Comparison of ENCODE assay signal across 17 cellular contexts in genomic region chr7:128114806-128115205, GRCh38.
DNase-seq lines count a peak whose midpoint lies in the region; ATAC-seq and TF ChIP-seq lines count a peak whose summit lies in the region.
"Had no signal": no experiment of that assay in that cellular context is flagged by ENCODE, and none has a peak within 500 bp of the region (broad histone marks: within the 10 kb centered on the region; RNA-seq: fewer than 3 reads in every experiment).

No MANE protein-coding gene starts in this region.

- H3K4me1 Mint-ChIP-seq in activated naive CD8-positive, alpha-beta T cell treated with anti-CD3 and anti-CD28 coated beads, Interleukin-2, amount 10 ng/mL, durations not matched to agents 7 days and 5 days, result peaks cover 32% of the 10 kb centered on the region
- peaks cover 28% of the 10 kb centered on the region for H3K4me1 Mint-ChIP-seq in activated naive CD8-positive, alpha-beta T cell treated with anti-CD3 and anti-CD28 coated beads for 36 hours
- peaks cover 32% of the 10 kb centered on the region for H3K4me1 Mint-ChIP-seq in activated CD8-positive, alpha-beta memory T cell treated with anti-CD3 and anti-CD28 coated beads, Interleukin-2, amount 10 ng/mL, durations not matched to agents 7 days and 5 days
- H3K4me1 Mint-ChIP-seq in memory B cell, result peaks cover 63% of the 10 kb centered on the region
- peaks cover 32% of the 10 kb centered on the region for H3K4me1 Mint-ChIP-seq in activated CD4-positive, alpha-beta T cell treated with anti-CD3 and anti-CD28 coated beads, Interleukin-2, amount 10 ng/mL, durations not matched to agents 7 days and 5 days

- TF ChIP-seq CTCF in stomach (IDR thresholded peaks at IDR 0.05) (no peak), breast epithelium (IDR thresholded peaks at IDR 0.05) (no peak)

- H3K36me3 Mint-ChIP-seq in activated naive CD8-positive, alpha-beta T cell treated with anti-CD3 and anti-CD28 coated beads, Interleukin-2, amount 10 ng/mL, durations not matched to agents 7 days and 5 days, result no peaks in the 10 kb centered on the region
- H3K36me3 Mint-ChIP-seq in activated naive CD8-positive, alpha-beta T cell treated with anti-CD3 and anti-CD28 coated beads for 36 hours, result no peaks in the 10 kb centered on the region
- no peaks in the 10 kb centered on the region for H3K36me3 Mint-ChIP-seq in activated CD8-positive, alpha-beta memory T cell treated with anti-CD3 and anti-CD28 coated beads, Interleukin-2, amount 10 ng/mL, durations not matched to agents 7 days and 5 days
- no peaks in the 10 kb centered on the region for H3K36me3 Mint-ChIP-seq in memory B cell
- peaks cover 6% of the 10 kb centered on the region for H3K36me3 Mint-ChIP-seq in activated CD4-positive, alpha-beta T cell treated with anti-CD3 and anti-CD28 coated beads, Interleukin-2, amount 10 ng/mL, durations not matched to agents 7 days and 5 days (ENCODE audit: low read depth)

- DNase-seq in activated naive CD8-positive, alpha-beta T cell treated with anti-CD3 and anti-CD28 coated beads, Interleukin-2, amount 10 ng/mL, durations not matched to agents 7 days and 5 days, result peak; percentile 9
- no peak for DNase-seq in activated naive CD8-positive, alpha-beta T cell treated with anti-CD3 and anti-CD28 coated beads for 36 hours
- peak; percentile 18 for DNase-seq in activated CD8-positive, alpha-beta memory T cell treated with anti-CD3 and anti-CD28 coated beads, Interleukin-2, amount 10 ng/mL, durations not matched to agents 7 days and 5 days
- DNase-seq in memory B cell (ENCODE audit: low spot score in 2 of 2) (no peak), stomach (peak; percentile 18), breast epithelium (ENCODE audit: low spot score in 2 of 2) (no peak)
- DNase-seq in activated CD4-positive, alpha-beta T cell treated with anti-CD3 and anti-CD28 coated beads, Interleukin-2, amount 10 ng/mL, durations not matched to agents 7 days and 5 days, result no peak
- DNase-seq: KG1, NCI-H1105 treated with DMSO at 0.1 percent for 48 hours, NCI-H1694, NCI-H524, SIG-M5 had no signal

- no peak overlapping the region for H3K4me3 ChIP-seq in stomach
- no peak overlapping the region for H3K4me3 ChIP-seq in breast epithelium
- H3K4me3 ChIP-seq: GM23338 had no signal

- H3K4me3 Mint-ChIP-seq in activated naive CD8-positive, alpha-beta T cell treated with anti-CD3 and anti-CD28 coated beads, Interleukin-2, amount 10 ng/mL, durations not matched to agents 7 days and 5 days, result no peak overlapping the region
- H3K4me3 Mint-ChIP-seq in activated naive CD8-positive, alpha-beta T cell treated with anti-CD3 and anti-CD28 coated beads for 36 hours, result no peak overlapping the region
- no peak overlapping the region for H3K4me3 Mint-ChIP-seq in activated CD8-positive, alpha-beta memory T cell treated with anti-CD3 and anti-CD28 coated beads, Interleukin-2, amount 10 ng/mL, durations not matched to agents 7 days and 5 days
- no peak overlapping the region for H3K4me3 Mint-ChIP-seq in memory B cell
- H3K4me3 Mint-ChIP-seq in activated CD4-positive, alpha-beta T cell treated with anti-CD3 and anti-CD28 coated beads, Interleukin-2, amount 10 ng/mL, durations not matched to agents 7 days and 5 days, result no peak overlapping the region
- H3K4me3 Mint-ChIP-seq: GM23338 had no signal

- POLR2A ChIA-PET in activated naive CD8-positive, alpha-beta T cell treated with anti-CD3 and anti-CD28 coated beads, Interleukin-2, amount 10 ng/mL, durations not matched to agents 7 days and 5 days (lab: Charles Lee), result no interaction called here
- POLR2A ChIA-PET in activated CD4-positive, alpha-beta T cell treated with anti-CD3 and anti-CD28 coated beads, Interleukin-2, amount 10 ng/mL, durations not matched to agents 7 days and 5 days (lab: Charles Lee), result no interaction called here

- no peak overlapping the region for H3K27ac Mint-ChIP-seq in activated naive CD8-positive, alpha-beta T cell treated with anti-CD3 and anti-CD28 coated beads, Interleukin-2, amount 10 ng/mL, durations not matched to agents 7 days and 5 days
- H3K27ac Mint-ChIP-seq in activated naive CD8-positive, alpha-beta T cell treated with anti-CD3 and anti-CD28 coated beads for 36 hours, result no peak overlapping the region
- H3K27ac Mint-ChIP-seq in activated CD8-positive, alpha-beta memory T cell treated with anti-CD3 and anti-CD28 coated beads, Interleukin-2, amount 10 ng/mL, durations not matched to agents 7 days and 5 days, result no peak overlapping the region
- H3K27ac Mint-ChIP-seq in memory B cell, result peak overlapping the region; percentile 45
- H3K27ac Mint-ChIP-seq in activated CD4-positive, alpha-beta T cell treated with anti-CD3 and anti-CD28 coated beads, Interleukin-2, amount 10 ng/mL, durations not matched to agents 7 days and 5 days, result no peak overlapping the region
- H3K27ac Mint-ChIP-seq: GM23338 had no signal

- H3K27ac ChIP-seq in stomach, result no peak overlapping the region
- no peak overlapping the region for H3K27ac ChIP-seq in breast epithelium
- H3K27ac ChIP-seq: C4-2B, RWPE1 had no signal

- CTCF ChIA-PET in activated CD8-positive, alpha-beta memory T cell treated with anti-CD3 and anti-CD28 coated beads, Interleukin-2, amount 10 ng/mL, durations not matched to agents 7 days and 5 days (lab: Charles Lee), result no interaction called here
- CTCF ChIA-PET in activated CD4-positive, alpha-beta T cell treated with anti-CD3 and anti-CD28 coated beads, Interleukin-2, amount 10 ng/mL, durations not matched to agents 7 days and 5 days (lab: Charles Lee), result interaction anchor here (1.6 kb wide), 1 partner anchor 21 kb away, joined by 5 read pairs; no protein-coding TSS in a partner anchor

- no peaks in the 10 kb centered on the region for H3K9me3 ChIP-seq in stomach
- no peaks in the 10 kb centered on the region for H3K9me3 ChIP-seq in breast epithelium

- intact Hi-C loops in stomach (cut with DNase I; ENCODE audit: low total_unique reads), result no loop called here
- intact Hi-C loops in breast epithelium (cut with DNase I; ENCODE audit: low total_unique reads), result no loop called here

- H3K27me3 ChIP-seq in stomach, result peaks cover 0 to 6% (median 0%) of the 10 kb centered on the region in 3 donors
- H3K27me3 ChIP-seq in breast epithelium, result no peaks in the 10 kb centered on the region

- TF ChIP-seq POLR2A in stomach (IDR thresholded peaks at IDR 0.05) (no peak), breast epithelium (IDR thresholded peaks at IDR 0.05) (no peak)

- H3K9me3 Mint-ChIP-seq in activated naive CD8-positive, alpha-beta T cell treated with anti-CD3 and anti-CD28 coated beads, Interleukin-2, amount 10 ng/mL, durations not matched to agents 7 days and 5 days, result no peaks in the 10 kb centered on the region
- no peaks in the 10 kb centered on the region for H3K9me3 Mint-ChIP-seq in activated naive CD8-positive, alpha-beta T cell treated with anti-CD3 and anti-CD28 coated beads for 36 hours
- no peaks in the 10 kb centered on the region for H3K9me3 Mint-ChIP-seq in activated CD8-positive, alpha-beta memory T cell treated with anti-CD3 and anti-CD28 coated beads, Interleukin-2, amount 10 ng/mL, durations not matched to agents 7 days and 5 days (ENCODE audit: low read depth)
- peaks cover 2% of the 10 kb centered on the region for H3K9me3 Mint-ChIP-seq in memory B cell
- H3K9me3 Mint-ChIP-seq in activated CD4-positive, alpha-beta T cell treated with anti-CD3 and anti-CD28 coated beads, Interleukin-2, amount 10 ng/mL, durations not matched to agents 7 days and 5 days, result no peaks in the 10 kb centered on the region
- H3K9me3 Mint-ChIP-seq: GM23338 had no signal

- no peak for ATAC-seq in activated naive CD8-positive, alpha-beta T cell treated with anti-CD3 and anti-CD28 coated beads, Interleukin-2, amount 10 ng/mL, durations not matched to agents 7 days and 5 days (ENCODE audit: low read depth)
- ATAC-seq in activated CD8-positive, alpha-beta memory T cell treated with anti-CD3 and anti-CD28 coated beads, Interleukin-2, amount 10 ng/mL, durations not matched to agents 7 days and 5 days, result no peak
- ATAC-seq in memory B cell (ENCODE audit: low read depth) (no peak), GM18498 (IDR thresholded peaks at IDR 0.05; ENCODE audit: unreplicated experiment) (no peak)
- ATAC-seq: GM23338, HepG2 had no signal

- H3K4me1 ChIP-seq in stomach, result no peaks in the 10 kb centered on the region
- no peaks in the 10 kb centered on the region for H3K4me1 ChIP-seq in breast epithelium

- no peak for TF ChIP-seq EP300 in stomach (IDR thresholded peaks at IDR 0.05)

- H3K36me3 ChIP-seq in stomach (no peaks in the 10 kb centered on the region), breast epithelium (no peaks in the 10 kb centered on the region)

- 79 to 88% (median 81%) methylated on average over 7 of the region's 7 CpGs for WGBS in stomach, 5 donors

- no peaks in the 10 kb centered on the region for H3K27me3 Mint-ChIP-seq in activated naive CD8-positive, alpha-beta T cell treated with anti-CD3 and anti-CD28 coated beads, Interleukin-2, amount 10 ng/mL, durations not matched to agents 7 days and 5 days
- H3K27me3 Mint-ChIP-seq in activated naive CD8-positive, alpha-beta T cell treated with anti-CD3 and anti-CD28 coated beads for 36 hours, result no peaks in the 10 kb centered on the region
- H3K27me3 Mint-ChIP-seq in activated CD8-positive, alpha-beta memory T cell treated with anti-CD3 and anti-CD28 coated beads, Interleukin-2, amount 10 ng/mL, durations not matched to agents 7 days and 5 days, result no peaks in the 10 kb centered on the region
- H3K27me3 Mint-ChIP-seq in memory B cell, result no peaks in the 10 kb centered on the region
- no peaks in the 10 kb centered on the region for H3K27me3 Mint-ChIP-seq in activated CD4-positive, alpha-beta T cell treated with anti-CD3 and anti-CD28 coated beads, Interleukin-2, amount 10 ng/mL, durations not matched to agents 7 days and 5 days

Comparison
In these comparisons a context has a peak if more than half of its experiments do, and no peak if none do; other contexts are left out.
1. DNase-seq: peak in activated naive CD8-positive, alpha-beta T cell treated with anti-CD3 and anti-CD28 coated beads, Interleukin-2, amount 10 ng/mL, durations not matched to agents 7 days and 5 days (single experiment), activated CD8-positive, alpha-beta memory T cell treated with anti-CD3 and anti-CD28 coated beads, Interleukin-2, amount 10 ng/mL, durations not matched to agents 7 days and 5 days (single experiment) and stomach (single experiment); none in activated naive CD8-positive, alpha-beta T cell treated with anti-CD3 and anti-CD28 coated beads for 36 hours (single experiment), memory B cell (0 of 2), activated CD4-positive, alpha-beta T cell treated with anti-CD3 and anti-CD28 coated beads, Interleukin-2, amount 10 ng/mL, durations not matched to agents 7 days and 5 days (single experiment) and breast epithelium (0 of 2).